Comparison of ENCODE assay signal across 1 cellular context in genomic region chr17:50380369-50381259, GRCh38.
TF ChIP-seq lines count a peak whose summit lies in the region.

No MANE protein-coding gene starts in this region.

TF ChIP-seq in HepG2, 621 proteins besides CTCF, POLR2A, EP300 and RAD21 (continued from another document and continues in another):
- TF ChIP-seq ZNF264 (CRISPR knock-in tag; IDR thresholded peaks at IDR 0.05) (no peak), PBX2 (CRISPR knock-in tag; IDR thresholded peaks at IDR 0.05) (no peak), MIER3 (CRISPR knock-in tag; IDR thresholded peaks at IDR 0.05; ENCODE audit: borderline replicate concordance) (no peak), EHMT2 (IDR thresholded peaks at IDR 0.05; ENCODE audit: borderline replicate concordance, low read depth, low read length) (no peak), KLF6 (CRISPR knock-in tag; IDR thresholded peaks at IDR 0.05) (no peak), ZNF674 (CRISPR knock-in tag; IDR thresholded peaks at IDR 0.05; ENCODE audit: low read depth) (no peak), SP5 (CRISPR knock-in tag; IDR thresholded peaks at IDR 0.05; ENCODE audit: borderline replicate concordance, low read depth) (no peak), NFKB2 (CRISPR knock-in tag; IDR thresholded peaks at IDR 0.05; ENCODE audit: borderline replicate concordance) (no peak), HDAC6 (IDR thresholded peaks at IDR 0.05; ENCODE audit: low read depth, low read length) (no peak), ZNF251 (CRISPR knock-in tag; IDR thresholded peaks at IDR 0.05) (no peak), KAT2B (IDR thresholded peaks at IDR 0.05; ENCODE audit: borderline replicate concordance, low read depth, low read length) (no peak), RCOR2 (CRISPR knock-in tag; IDR thresholded peaks at IDR 0.05) (no peak), ZBTB4 (CRISPR knock-in tag; IDR thresholded peaks at IDR 0.05; ENCODE audit: borderline replicate concordance) (no peak), DPF2 (CRISPR knock-in tag; IDR thresholded peaks at IDR 0.05; ENCODE audit: borderline replicate concordance, low read depth) (no peak), ETV5 (CRISPR knock-in tag; IDR thresholded peaks at IDR 0.05; ENCODE audit: borderline replicate concordance) (no peak), HOXA3 (CRISPR knock-in tag; IDR thresholded peaks at IDR 0.05) (no peak), KDM2A (CRISPR knock-in tag; IDR thresholded peaks at IDR 0.05; ENCODE audit: borderline replicate concordance, low read depth) (peak; percentile 47; the same call in 1 of the 2 replicates), FOXC1 (CRISPR knock-in tag; IDR thresholded peaks at IDR 0.05; ENCODE audit: borderline replicate concordance) (no peak), POLR2AphosphoS5 (IDR thresholded peaks at IDR 0.05; ENCODE audit: low read depth, low read length) (peak; percentile 47; the same call in 1 of the 2 replicates), ZNF629 (CRISPR knock-in tag; conservative IDR thresholded peaks at IDR 0.05) (no peak), ZNF350 (CRISPR knock-in tag; IDR thresholded peaks at IDR 0.05; ENCODE audit: borderline replicate concordance, low read depth) (no peak), ZC3H13 (CRISPR knock-in tag; IDR thresholded peaks at IDR 0.05) (no peak), MBD4 (IDR thresholded peaks at IDR 0.05; ENCODE audit: borderline replicate concordance, low read length) (no peak), STAG1 (CRISPR knock-in tag; IDR thresholded peaks at IDR 0.05) (no peak)
- TF ChIP-seq, protein P1, sequence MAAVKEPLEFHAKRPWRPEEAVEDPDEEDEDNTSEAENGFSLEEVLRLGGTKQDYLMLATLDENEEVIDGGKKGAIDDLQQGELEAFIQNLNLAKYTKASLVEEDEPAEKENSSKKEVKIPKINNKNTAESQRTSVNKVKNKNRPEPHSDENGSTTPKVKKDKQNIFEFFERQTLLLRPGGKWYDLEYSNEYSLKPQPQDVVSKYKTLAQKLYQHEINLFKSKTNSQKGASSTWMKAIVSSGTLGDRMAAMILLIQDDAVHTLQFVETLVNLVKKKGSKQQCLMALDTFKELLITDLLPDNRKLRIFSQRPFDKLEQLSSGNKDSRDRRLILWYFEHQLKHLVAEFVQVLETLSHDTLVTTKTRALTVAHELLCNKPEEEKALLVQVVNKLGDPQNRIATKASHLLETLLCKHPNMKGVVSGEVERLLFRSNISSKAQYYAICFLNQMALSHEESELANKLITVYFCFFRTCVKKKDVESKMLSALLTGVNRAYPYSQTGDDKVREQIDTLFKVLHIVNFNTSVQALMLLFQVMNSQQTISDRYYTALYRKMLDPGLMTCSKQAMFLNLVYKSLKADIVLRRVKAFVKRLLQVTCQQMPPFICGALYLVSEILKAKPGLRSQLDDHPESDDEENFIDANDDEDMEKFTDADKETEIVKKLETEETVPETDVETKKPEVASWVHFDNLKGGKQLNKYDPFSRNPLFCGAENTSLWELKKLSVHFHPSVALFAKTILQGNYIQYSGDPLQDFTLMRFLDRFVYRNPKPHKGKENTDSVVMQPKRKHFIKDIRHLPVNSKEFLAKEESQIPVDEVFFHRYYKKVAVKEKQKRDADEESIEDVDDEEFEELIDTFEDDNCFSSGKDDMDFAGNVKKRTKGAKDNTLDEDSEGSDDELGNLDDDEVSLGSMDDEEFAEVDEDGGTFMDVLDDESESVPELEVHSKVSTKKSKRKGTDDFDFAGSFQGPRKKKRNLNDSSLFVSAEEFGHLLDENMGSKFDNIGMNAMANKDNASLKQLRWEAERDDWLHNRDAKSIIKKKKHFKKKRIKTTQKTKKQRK (IDR thresholded peaks at IDR 0.05; ENCODE audit: low read length): no peak
- TF ChIP-seq, protein P2, sequence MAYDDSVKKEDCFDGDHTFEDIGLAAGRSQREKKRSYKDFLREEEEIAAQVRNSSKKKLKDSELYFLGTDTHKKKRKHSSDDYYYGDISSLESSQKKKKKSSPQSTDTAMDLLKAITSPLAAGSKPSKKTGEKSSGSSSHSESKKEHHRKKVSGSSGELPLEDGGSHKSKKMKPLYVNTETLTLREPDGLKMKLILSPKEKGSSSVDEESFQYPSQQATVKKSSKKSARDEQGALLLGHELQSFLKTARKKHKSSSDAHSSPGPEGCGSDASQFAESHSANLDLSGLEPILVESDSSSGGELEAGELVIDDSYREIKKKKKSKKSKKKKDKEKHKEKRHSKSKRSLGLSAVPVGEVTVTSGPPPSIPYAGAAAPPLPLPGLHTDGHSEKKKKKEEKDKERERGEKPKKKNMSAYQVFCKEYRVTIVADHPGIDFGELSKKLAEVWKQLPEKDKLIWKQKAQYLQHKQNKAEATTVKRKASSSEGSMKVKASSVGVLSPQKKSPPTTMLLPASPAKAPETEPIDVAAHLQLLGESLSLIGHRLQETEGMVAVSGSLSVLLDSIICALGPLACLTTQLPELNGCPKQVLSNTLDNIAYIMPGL (CRISPR knock-in tag; IDR thresholded peaks at IDR 0.05; ENCODE audit: borderline replicate concordance in 1 of 2, low read depth in 1 of 2): no peak
- TF ChIP-seq, protein P3, sequence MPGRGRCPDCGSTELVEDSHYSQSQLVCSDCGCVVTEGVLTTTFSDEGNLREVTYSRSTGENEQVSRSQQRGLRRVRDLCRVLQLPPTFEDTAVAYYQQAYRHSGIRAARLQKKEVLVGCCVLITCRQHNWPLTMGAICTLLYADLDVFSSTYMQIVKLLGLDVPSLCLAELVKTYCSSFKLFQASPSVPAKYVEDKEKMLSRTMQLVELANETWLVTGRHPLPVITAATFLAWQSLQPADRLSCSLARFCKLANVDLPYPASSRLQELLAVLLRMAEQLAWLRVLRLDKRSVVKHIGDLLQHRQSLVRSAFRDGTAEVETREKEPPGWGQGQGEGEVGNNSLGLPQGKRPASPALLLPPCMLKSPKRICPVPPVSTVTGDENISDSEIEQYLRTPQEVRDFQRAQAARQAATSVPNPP (CRISPR knock-in tag; IDR thresholded peaks at IDR 0.05): no peak
- TF ChIP-seq, protein P4, sequence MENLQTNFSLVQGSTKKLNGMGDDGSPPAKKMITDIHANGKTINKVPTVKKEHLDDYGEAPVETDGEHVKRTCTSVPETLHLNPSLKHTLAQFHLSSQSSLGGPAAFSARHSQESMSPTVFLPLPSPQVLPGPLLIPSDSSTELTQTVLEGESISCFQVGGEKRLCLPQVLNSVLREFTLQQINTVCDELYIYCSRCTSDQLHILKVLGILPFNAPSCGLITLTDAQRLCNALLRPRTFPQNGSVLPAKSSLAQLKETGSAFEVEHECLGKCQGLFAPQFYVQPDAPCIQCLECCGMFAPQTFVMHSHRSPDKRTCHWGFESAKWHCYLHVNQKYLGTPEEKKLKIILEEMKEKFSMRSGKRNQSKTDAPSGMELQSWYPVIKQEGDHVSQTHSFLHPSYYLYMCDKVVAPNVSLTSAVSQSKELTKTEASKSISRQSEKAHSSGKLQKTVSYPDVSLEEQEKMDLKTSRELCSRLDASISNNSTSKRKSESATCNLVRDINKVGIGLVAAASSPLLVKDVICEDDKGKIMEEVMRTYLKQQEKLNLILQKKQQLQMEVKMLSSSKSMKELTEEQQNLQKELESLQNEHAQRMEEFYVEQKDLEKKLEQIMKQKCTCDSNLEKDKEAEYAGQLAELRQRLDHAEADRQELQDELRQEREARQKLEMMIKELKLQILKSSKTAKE (CRISPR knock-in tag; IDR thresholded peaks at IDR 0.05; ENCODE audit: borderline replicate concordance): no peak
- TF ChIP-seq, protein P5, sequence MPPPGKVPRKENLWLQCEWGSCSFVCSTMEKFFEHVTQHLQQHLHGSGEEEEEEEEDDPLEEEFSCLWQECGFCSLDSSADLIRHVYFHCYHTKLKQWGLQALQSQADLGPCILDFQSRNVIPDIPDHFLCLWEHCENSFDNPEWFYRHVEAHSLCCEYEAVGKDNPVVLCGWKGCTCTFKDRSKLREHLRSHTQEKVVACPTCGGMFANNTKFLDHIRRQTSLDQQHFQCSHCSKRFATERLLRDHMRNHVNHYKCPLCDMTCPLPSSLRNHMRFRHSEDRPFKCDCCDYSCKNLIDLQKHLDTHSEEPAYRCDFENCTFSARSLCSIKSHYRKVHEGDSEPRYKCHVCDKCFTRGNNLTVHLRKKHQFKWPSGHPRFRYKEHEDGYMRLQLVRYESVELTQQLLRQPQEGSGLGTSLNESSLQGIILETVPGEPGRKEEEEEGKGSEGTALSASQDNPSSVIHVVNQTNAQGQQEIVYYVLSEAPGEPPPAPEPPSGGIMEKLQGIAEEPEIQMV (CRISPR knock-in tag; IDR thresholded peaks at IDR 0.05; ENCODE audit: low read depth): no peak
- TF ChIP-seq, protein P6, sequence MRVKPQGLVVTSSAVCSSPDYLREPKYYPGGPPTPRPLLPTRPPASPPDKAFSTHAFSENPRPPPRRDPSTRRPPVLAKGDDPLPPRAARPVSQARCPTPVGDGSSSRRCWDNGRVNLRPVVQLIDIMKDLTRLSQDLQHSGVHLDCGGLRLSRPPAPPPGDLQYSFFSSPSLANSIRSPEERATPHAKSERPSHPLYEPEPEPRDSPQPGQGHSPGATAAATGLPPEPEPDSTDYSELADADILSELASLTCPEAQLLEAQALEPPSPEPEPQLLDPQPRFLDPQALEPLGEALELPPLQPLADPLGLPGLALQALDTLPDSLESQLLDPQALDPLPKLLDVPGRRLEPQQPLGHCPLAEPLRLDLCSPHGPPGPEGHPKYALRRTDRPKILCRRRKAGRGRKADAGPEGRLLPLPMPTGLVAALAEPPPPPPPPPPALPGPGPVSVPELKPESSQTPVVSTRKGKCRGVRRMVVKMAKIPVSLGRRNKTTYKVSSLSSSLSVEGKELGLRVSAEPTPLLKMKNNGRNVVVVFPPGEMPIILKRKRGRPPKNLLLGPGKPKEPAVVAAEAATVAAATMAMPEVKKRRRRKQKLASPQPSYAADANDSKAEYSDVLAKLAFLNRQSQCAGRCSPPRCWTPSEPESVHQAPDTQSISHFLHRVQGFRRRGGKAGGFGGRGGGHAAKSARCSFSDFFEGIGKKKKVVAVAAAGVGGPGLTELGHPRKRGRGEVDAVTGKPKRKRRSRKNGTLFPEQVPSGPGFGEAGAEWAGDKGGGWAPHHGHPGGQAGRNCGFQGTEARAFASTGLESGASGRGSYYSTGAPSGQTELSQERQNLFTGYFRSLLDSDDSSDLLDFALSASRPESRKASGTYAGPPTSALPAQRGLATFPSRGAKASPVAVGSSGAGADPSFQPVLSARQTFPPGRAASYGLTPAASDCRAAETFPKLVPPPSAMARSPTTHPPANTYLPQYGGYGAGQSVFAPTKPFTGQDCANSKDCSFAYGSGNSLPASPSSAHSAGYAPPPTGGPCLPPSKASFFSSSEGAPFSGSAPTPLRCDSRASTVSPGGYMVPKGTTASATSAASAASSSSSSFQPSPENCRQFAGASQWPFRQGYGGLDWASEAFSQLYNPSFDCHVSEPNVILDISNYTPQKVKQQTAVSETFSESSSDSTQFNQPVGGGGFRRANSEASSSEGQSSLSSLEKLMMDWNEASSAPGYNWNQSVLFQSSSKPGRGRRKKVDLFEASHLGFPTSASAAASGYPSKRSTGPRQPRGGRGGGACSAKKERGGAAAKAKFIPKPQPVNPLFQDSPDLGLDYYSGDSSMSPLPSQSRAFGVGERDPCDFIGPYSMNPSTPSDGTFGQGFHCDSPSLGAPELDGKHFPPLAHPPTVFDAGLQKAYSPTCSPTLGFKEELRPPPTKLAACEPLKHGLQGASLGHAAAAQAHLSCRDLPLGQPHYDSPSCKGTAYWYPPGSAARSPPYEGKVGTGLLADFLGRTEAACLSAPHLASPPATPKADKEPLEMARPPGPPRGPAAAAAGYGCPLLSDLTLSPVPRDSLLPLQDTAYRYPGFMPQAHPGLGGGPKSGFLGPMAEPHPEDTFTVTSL (CRISPR knock-in tag; IDR thresholded peaks at IDR 0.05; ENCODE audit: borderline replicate concordance): no peak
- TF ChIP-seq, protein P7, sequence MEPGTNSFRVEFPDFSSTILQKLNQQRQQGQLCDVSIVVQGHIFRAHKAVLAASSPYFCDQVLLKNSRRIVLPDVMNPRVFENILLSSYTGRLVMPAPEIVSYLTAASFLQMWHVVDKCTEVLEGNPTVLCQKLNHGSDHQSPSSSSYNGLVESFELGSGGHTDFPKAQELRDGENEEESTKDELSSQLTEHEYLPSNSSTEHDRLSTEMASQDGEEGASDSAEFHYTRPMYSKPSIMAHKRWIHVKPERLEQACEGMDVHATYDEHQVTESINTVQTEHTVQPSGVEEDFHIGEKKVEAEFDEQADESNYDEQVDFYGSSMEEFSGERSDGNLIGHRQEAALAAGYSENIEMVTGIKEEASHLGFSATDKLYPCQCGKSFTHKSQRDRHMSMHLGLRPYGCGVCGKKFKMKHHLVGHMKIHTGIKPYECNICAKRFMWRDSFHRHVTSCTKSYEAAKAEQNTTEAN (CRISPR knock-in tag; conservative IDR thresholded peaks at IDR 0.05): no peak
